Comparison of ENCODE assay signal across 14 cellular contexts in the genomic region with DNA sequence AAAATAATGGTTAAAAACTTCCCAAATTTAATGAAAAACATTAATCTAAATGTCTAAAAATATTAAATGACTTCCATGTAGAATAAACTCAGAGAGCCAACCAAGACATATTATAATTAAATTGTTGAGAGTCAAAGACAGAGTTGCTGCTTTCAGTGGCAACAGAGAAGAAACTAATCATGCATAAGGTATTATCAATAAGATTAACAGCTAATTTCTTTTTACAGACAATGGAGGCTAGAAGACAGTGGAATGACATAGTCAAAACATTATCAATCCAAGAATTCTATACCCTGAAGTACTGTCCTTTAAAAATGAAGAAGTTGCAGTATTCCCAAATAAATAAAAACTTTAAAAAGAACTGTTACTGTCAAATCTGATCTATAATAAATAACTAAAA.
DNase-seq lines count a peak whose midpoint lies in the region; TF ChIP-seq lines count a peak whose summit lies in the region.
"Had no signal": no experiment of that assay in that cellular context is flagged by ENCODE, and none has a peak within 500 bp of the region (broad histone marks: within the 10 kb centered on the region; RNA-seq: fewer than 3 reads in every experiment).

No MANE protein-coding gene starts in this region.

- CTCF ChIA-PET in HEK293 (lab: Yijun Ruan, JAX): interaction anchor here (0.6 kb wide), 1 partner anchor 858 kb away, joined by 3 read pairs; no protein-coding TSS in a partner anchor

- H3K4me3 ChIP-seq in HEK293 (ENCODE audit: low read depth, low read length) (no peak overlapping the region), coronary artery (no peak overlapping the region)
- H3K4me3 ChIP-seq: GM23248, HAP-1 had no signal

- H3K36me3 ChIP-seq in HEK293 (ENCODE audit: control insufficient read depth in 2 of 2, insufficient read depth in 1 of 2, low read length in 2 of 2): no peaks in the 10 kb centered on the region
- H3K36me3 ChIP-seq: HAP-1 had no signal

- H3K27ac ChIP-seq in HEK293 (ENCODE audit: extremely low read depth, low read depth, low read length) (no peak overlapping the region), coronary artery (no peak overlapping the region)
- H3K27ac ChIP-seq: C4-2B, GM23248, KMS-11 had no signal

- no peaks in the 10 kb centered on the region; the same call in 1 of the 2 replicates for H3K9me3 ChIP-seq in HEK293 (ENCODE audit: control insufficient read depth, insufficient read depth, low read depth, low read length)
- H3K9me3 ChIP-seq: HAP-1 had no signal

- peak; percentile 10 for DNase-seq in NCI-H2171 treated with DMSO at 0.1 percent for 48 hours (lab: John Stamatoyannopoulos, UW)
- no peak for DNase-seq in NCI-H2171 (lab: John Stamatoyannopoulos, UW)
- DNase-seq in SW480 (ENCODE audit: low spot score): peak; percentile 37
- DNase-seq in SIG-M5 (lab: John Stamatoyannopoulos, UW): no peak
- DNase-seq in coronary artery (ENCODE audit: low spot score): no peak
- DNase-seq: AML-193; Caco-2; CD4-positive, alpha-beta T cell; DMS79 treated with DMSO at 0.1 percent for 48 hours; GM23248 had no signal

- H3K4me1 ChIP-seq in HEK293 (ENCODE audit: control insufficient read depth, insufficient read depth, low read length): no peaks in the 10 kb centered on the region
- H3K4me1 ChIP-seq: Caco-2, HAP-1 had no signal

- no peak for TF ChIP-seq CTCF in HEK293 (tag by site-specific recombination; IDR thresholded peaks at IDR 0.05)
- TF ChIP-seq CTCF in coronary artery (IDR thresholded peaks at IDR 0.05): no peak

- POLR2A ChIA-PET in HEK293 (lab: Yijun Ruan, JAX): no interaction called here

TF ChIP-seq in HEK293, 187 proteins besides CTCF, POLR2A, EP300 and RAD21:
- TF ChIP-seq, protein P1, sequence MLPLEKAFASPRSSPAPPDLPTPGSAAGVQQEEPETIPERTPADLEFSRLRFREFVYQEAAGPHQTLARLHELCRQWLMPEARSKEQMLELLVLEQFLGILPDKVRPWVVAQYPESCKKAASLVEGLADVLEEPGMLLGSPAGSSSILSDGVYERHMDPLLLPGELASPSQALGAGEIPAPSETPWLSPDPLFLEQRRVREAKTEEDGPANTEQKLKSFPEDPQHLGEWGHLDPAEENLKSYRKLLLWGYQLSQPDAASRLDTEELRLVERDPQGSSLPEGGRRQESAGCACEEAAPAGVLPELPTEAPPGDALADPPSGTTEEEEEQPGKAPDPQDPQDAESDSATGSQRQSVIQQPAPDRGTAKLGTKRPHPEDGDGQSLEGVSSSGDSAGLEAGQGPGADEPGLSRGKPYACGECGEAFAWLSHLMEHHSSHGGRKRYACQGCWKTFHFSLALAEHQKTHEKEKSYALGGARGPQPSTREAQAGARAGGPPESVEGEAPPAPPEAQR (tag by site-specific recombination; IDR thresholded peaks at IDR 0.05): no peak
- no peak for TF ChIP-seq ZNF707 (tag by site-specific recombination; IDR thresholded peaks at IDR 0.05)
- TF ChIP-seq SETDB1 (IDR thresholded peaks at IDR 0.05; ENCODE audit: insufficient read length, low read length): peak; percentile 92
- TF ChIP-seq ZNF521 (tag by site-specific recombination; IDR thresholded peaks at IDR 0.05): no peak
- TF ChIP-seq KLF10 (tag by site-specific recombination; IDR thresholded peaks at IDR 0.05): no peak
- TF ChIP-seq ZNF146 (tag by site-specific recombination; IDR thresholded peaks at IDR 0.05): no peak
- TF ChIP-seq ZBTB7A (tag by site-specific recombination; IDR thresholded peaks at IDR 0.05; ENCODE audit: low read depth): no peak
- no peak for TF ChIP-seq ZNF777 (tag by site-specific recombination; IDR thresholded peaks at IDR 0.05; ENCODE audit: borderline replicate concordance)
- TF ChIP-seq ZNF670 (tag by site-specific recombination; IDR thresholded peaks at IDR 0.05; ENCODE audit: low read depth): no peak
- no peak for TF ChIP-seq ZNF157 (tag by site-specific recombination; IDR thresholded peaks at IDR 0.05)
- TF ChIP-seq ZBTB8A (tag by site-specific recombination; IDR thresholded peaks at IDR 0.05): no peak
- TF ChIP-seq ZNF514 (tag by site-specific recombination; IDR thresholded peaks at IDR 0.05): no peak
- TF ChIP-seq ZIC2 (tag by site-specific recombination; IDR thresholded peaks at IDR 0.05): no peak
- TF ChIP-seq ZNF391 (tag by site-specific recombination; IDR thresholded peaks at IDR 0.05; ENCODE audit: borderline replicate concordance, low read depth): no peak
- peak; percentile 90 for TF ChIP-seq TRIM28 (IDR thresholded peaks at IDR 0.05; ENCODE audit: borderline replicate concordance, low read length)

Comparison
In these comparisons a context has a peak if more than half of its experiments do, and no peak if none do; other contexts are left out.
1. DNase-seq: peak in NCI-H2171 treated with DMSO at 0.1 percent for 48 hours (single experiment) and SW480 (single experiment); none in NCI-H2171 (single experiment), SIG-M5 (single experiment) and coronary artery (single experiment).